In the genomic region with DNA sequence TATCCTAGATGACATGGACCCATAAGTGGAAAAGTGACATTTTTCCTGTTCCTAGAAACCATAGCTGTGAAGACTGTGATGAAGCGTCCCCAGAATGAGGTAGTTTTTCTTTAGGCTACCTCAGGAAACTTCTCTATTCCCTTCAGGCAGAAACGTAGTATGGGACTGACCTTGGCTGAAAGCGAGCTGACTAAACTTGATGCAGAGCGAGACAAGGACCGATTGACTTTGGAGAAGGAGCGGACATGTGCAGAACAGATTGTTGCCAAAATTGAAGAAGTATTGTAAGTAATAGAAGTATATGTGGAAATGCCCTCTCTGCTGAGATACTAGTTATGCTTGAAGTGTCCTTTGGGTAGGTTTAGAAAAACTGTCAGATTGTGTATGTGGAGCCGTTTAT, we compare ENCODE assay signal across 26 cellular contexts.
"Had no signal": no experiment of that assay in that cellular context is flagged by ENCODE, and none has a peak within 500 bp of the region (broad histone marks: within the 10 kb centered on the region; RNA-seq: fewer than 3 reads in every experiment).

No MANE protein-coding gene starts in this region.

- H3K9me3 Mint-ChIP-seq: dendritic cell treated with granulocyte-macrophage colony-stimulating factor and Interleukin-4, amounts not matched to agents 40 ng/mL and 50 ng/mL, for 4 days; effector memory CD8-positive, alpha-beta T cell; endodermal cell had no signal

- H3K4me3 Mint-ChIP-seq: dendritic cell treated with granulocyte-macrophage colony-stimulating factor and Interleukin-4, amounts not matched to agents 40 ng/mL and 50 ng/mL, for 4 days; effector memory CD8-positive, alpha-beta T cell; endodermal cell had no signal

- ATAC-seq: effector memory CD8-positive, alpha-beta T cell; esophagus mucosa; foreskin keratinocyte; gastrocnemius medialis; gastroesophageal sphincter; heart left ventricle; heart right ventricle had no signal

- H3K4me1 Mint-ChIP-seq: endodermal cell had no signal

- H3K4me1 ChIP-seq: colonic mucosa, esophagus muscularis mucosa, esophagus squamous epithelium, foreskin keratinocyte, gastrocnemius medialis, gastroesophageal sphincter, heart left ventricle, heart right ventricle had no signal

- H3K27me3 ChIP-seq: colonic mucosa, dorsolateral prefrontal cortex, esophagus muscularis mucosa, esophagus squamous epithelium, foreskin keratinocyte, gastrocnemius medialis, gastroesophageal sphincter, heart left ventricle, heart right ventricle, hepatocyte had no signal

- H3K9me3 ChIP-seq: colonic mucosa, esophagus muscularis mucosa, esophagus squamous epithelium, gastrocnemius medialis, gastroesophageal sphincter, heart left ventricle, heart right ventricle had no signal

- H3K27ac Mint-ChIP-seq: dendritic cell treated with granulocyte-macrophage colony-stimulating factor and Interleukin-4, amounts not matched to agents 40 ng/mL and 50 ng/mL, for 4 days; effector memory CD8-positive, alpha-beta T cell; endodermal cell had no signal

- H3K4me3 ChIP-seq: colonic mucosa, coronary artery, dorsolateral prefrontal cortex, esophagus muscularis mucosa, esophagus squamous epithelium, gastrocnemius medialis, gastroesophageal sphincter, heart left ventricle, heart right ventricle, hepatocyte had no signal

- DNase-seq: colonic mucosa; cortex of kidney; dermis blood vessel endothelial cell; dorsolateral prefrontal cortex; effector CD4-positive, alpha-beta T cell; effector CD8-positive, alpha-beta T cell; effector memory CD4-positive, alpha-beta T cell; effector memory CD8-positive, alpha-beta T cell; endodermal cell; erythroblast; esophagus squamous epithelium; foreskin fibroblast; foreskin keratinocyte; foreskin melanocyte; gastrocnemius medialis; glutamatergic neuron; head of caudate nucleus; heart left ventricle; heart right ventricle had no signal

- H3K27me3 Mint-ChIP-seq: effector memory CD8-positive, alpha-beta T cell had no signal

- H3K27ac ChIP-seq: colonic mucosa, coronary artery, dorsolateral prefrontal cortex, epithelial cell of prostate, esophagus muscularis mucosa, esophagus squamous epithelium, foreskin keratinocyte, gastrocnemius medialis, gastroesophageal sphincter, heart left ventricle, heart right ventricle, hepatocyte had no signal
